ENCODE assay signal across 17 cellular contexts in genomic region chr5:125717209-125717608, GRCh38.
A peak's percentile ranks its signal among the peaks of the same experiment; 100 is the strongest.
DNase-seq lines count a peak whose midpoint lies in the region; ATAC-seq and TF ChIP-seq lines count a peak whose summit lies in the region.
"Had no signal": no experiment of that assay in that cellular context is flagged by ENCODE, and none has a peak within 500 bp of the region (broad histone marks: within the 10 kb centered on the region; RNA-seq: fewer than 3 reads in every experiment).

No MANE protein-coding gene starts in this region.

- CTCF ChIA-PET in AG04450 (lab: Charles Lee): interaction anchor here (0.7 to 1.1 kb wide), 2 partner anchors 8 to 208 kb away, joined by 3 read pairs; no protein-coding TSS in a partner anchor

- TF ChIP-seq CTCF in AG04450 (IDR thresholded peaks at IDR 0.05; ENCODE audit: low read depth, low read length): no peak
- TF ChIP-seq CTCF in brain microvascular endothelial cell (IDR thresholded peaks at IDR 0.05; ENCODE audit: low read depth, low read length, missing control alignments): no peak

- H3K4me3 ChIP-seq in AG04450 (ENCODE audit: low read depth, low read length): no peak overlapping the region
- no peak overlapping the region for H3K4me3 ChIP-seq in brain microvascular endothelial cell (ENCODE audit: low read depth, low read length)
- H3K4me3 ChIP-seq: gastrocnemius medialis had no signal

- ATAC-seq in GM18867 (IDR thresholded peaks at IDR 0.05; ENCODE audit: unreplicated experiment): no peak
- ATAC-seq in GM18907 (IDR thresholded peaks at IDR 0.05; ENCODE audit: unreplicated experiment): no peak
- ATAC-seq: gastrocnemius medialis had no signal

- no peaks in the 10 kb centered on the region for H3K27me3 ChIP-seq in AG04450 (ENCODE audit: control insufficient read depth, insufficient read depth, low read length)
- H3K27me3 ChIP-seq in brain microvascular endothelial cell (replicated peaks): no peaks in the 10 kb centered on the region
- H3K27me3 ChIP-seq: gastrocnemius medialis, neutrophil had no signal

- H3K36me3 ChIP-seq in brain microvascular endothelial cell (replicated peaks): no peaks in the 10 kb centered on the region
- H3K36me3 ChIP-seq: gastrocnemius medialis, neutrophil had no signal

- in situ Hi-C loops in brain microvascular endothelial cell (cut with HindIII; ENCODE audit: low pct_ligation_motif_present, low sequenced_read_pairs): no loop called here

- POLR2A ChIA-PET in AG04450 (lab: Yijun Ruan, JAX): no interaction called here

- DNase-seq in AG04450 (ENCODE audit: low read depth, low spot score): peak; percentile 77
- peak; percentile 18 for DNase-seq in HK-2 (ENCODE audit: unreplicated experiment)
- DNase-seq in brain microvascular endothelial cell: peak; percentile 69
- DNase-seq in kidney glomerular epithelial cell (lab: John Stamatoyannopoulos, UW): peak; percentile 59
- no peak for DNase-seq in GM03348 (ENCODE audit: low spot score)
- DNase-seq in OCI-M2 (lab: John Stamatoyannopoulos, UW; ENCODE audit: unreplicated experiment): no peak
- DNase-seq: activated CD8-positive, alpha-beta memory T cell treated with anti-CD3 and anti-CD28 coated beads for 24 hours; activated naive CD4-positive, alpha-beta T cell; AML-193; cortex of kidney; gastrocnemius medialis; NCI-H345; stimulated activated CD8-positive, alpha-beta memory T cell treated with anti-CD3 and anti-CD28 coated beads, Interleukin-4, amount 100 ng/mL, for 48 hours; T1000 had no signal

- no peaks in the 10 kb centered on the region for H3K9me3 ChIP-seq in AG04450 (ENCODE audit: control insufficient read depth, insufficient read depth, low read length)
- H3K9me3 ChIP-seq: gastrocnemius medialis, neutrophil had no signal

- H3K27ac ChIP-seq in AG04450 (ENCODE audit: low read depth, low read length): no peak overlapping the region
- no peak overlapping the region for H3K27ac ChIP-seq in brain microvascular endothelial cell
- H3K27ac ChIP-seq: gastrocnemius medialis, neutrophil had no signal

Comparison
In these comparisons a context has a peak if more than half of its experiments do, and no peak if none do; other contexts are left out.
1. DNase-seq: peak in AG04450 (single experiment), HK-2 (single experiment), brain microvascular endothelial cell (single experiment) and kidney glomerular epithelial cell (single experiment); none in GM03348 (single experiment) and OCI-M2 (single experiment).